In the genomic region with DNA sequence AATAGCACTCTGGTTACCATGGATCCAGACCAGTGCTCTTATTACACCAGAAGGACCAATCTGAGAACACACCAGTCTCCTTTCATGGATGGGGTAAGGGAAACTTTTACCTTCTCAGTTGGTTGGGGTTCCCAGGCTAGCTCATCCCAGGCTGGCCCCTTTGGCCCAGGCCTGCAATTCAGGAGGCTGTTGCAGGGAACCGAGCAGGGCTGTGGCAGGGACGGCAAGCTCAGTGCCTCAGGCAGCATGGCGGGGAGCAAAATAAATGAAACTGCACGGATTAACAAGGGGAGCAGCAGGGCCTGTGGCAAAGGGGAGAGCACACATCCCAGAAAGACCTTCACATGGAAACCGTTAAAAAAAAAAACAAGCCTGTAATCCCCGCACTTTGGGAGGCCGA, we compare ENCODE assay signal across 41 cellular contexts. TPM values are rescaled to one million over a fixed set of nuclear protein-coding genes. Genes with fewer than 3 reads are reported as not detected.
"Had no signal": no experiment of that assay in that cellular context is flagged by ENCODE, and none has a peak within 500 bp of the region (broad histone marks: within the 10 kb centered on the region; RNA-seq: fewer than 3 reads in every experiment).

No MANE protein-coding gene starts in this region.

- H3K36me3 Mint-ChIP-seq: activated CD8-positive, alpha-beta memory T cell treated with anti-CD3 and anti-CD28 coated beads, Interleukin-2, amount 10 ng/mL, durations not matched to agents 7 days and 5 days; activated naive CD4-positive, alpha-beta T cell treated with anti-CD3 and anti-CD28 coated beads, Interleukin-2, amount 50 U/mL, for 72 hours; IgD-negative memory B cell; T-cell had no signal

- H3K27me3 ChIP-seq: adrenal gland, body of pancreas, breast epithelium, MG63, Peyer's patch had no signal

- H3K9me3 ChIP-seq: adrenal gland, body of pancreas, breast epithelium, MG63, Peyer's patch had no signal

- ATAC-seq: activated CD8-positive, alpha-beta memory T cell treated with anti-CD3 and anti-CD28 coated beads, Interleukin-2, amount 10 ng/mL, durations not matched to agents 7 days and 5 days; activated naive CD4-positive, alpha-beta T cell treated with anti-CD3 and anti-CD28 coated beads, Interleukin-2, amount 50 U/mL, for 72 hours; body of pancreas; PC-3; SK-N-SH treated with all-trans-retinoic acid at 6 μM for 48 hours; T-cell; T-helper 17 cell had no signal

- FAIRE-seq: astrocyte had no signal

- H3K9me3 Mint-ChIP-seq: activated B cell treated with CpG ODN at 0.5 μM for 24 hours; activated CD4-positive, alpha-beta memory T cell treated with anti-CD3 and anti-CD28 coated beads, Interleukin-2, amount 10 ng/mL, durations not matched to agents 7 days and 5 days; activated naive CD4-positive, alpha-beta T cell treated with anti-CD3 and anti-CD28 coated beads, Interleukin-2, amount 50 U/mL, for 72 hours; T-cell had no signal

- H3K27me3 Mint-ChIP-seq: activated B cell treated with CpG ODN at 0.5 μM for 24 hours; activated CD4-positive, alpha-beta memory T cell treated with anti-CD3 and anti-CD28 coated beads, Interleukin-2, amount 10 ng/mL, durations not matched to agents 7 days and 5 days; activated CD8-positive, alpha-beta memory T cell treated with anti-CD3 and anti-CD28 coated beads, Interleukin-2, amount 10 ng/mL, durations not matched to agents 7 days and 5 days; IgD-negative memory B cell had no signal

- H3K4me3 ChIP-seq: adrenal gland, body of pancreas, breast epithelium, MG63, Peyer's patch had no signal

- H3K4me1 ChIP-seq: adrenal gland, breast epithelium, Peyer's patch had no signal

- H3K4me1 Mint-ChIP-seq: activated B cell treated with CpG ODN at 0.5 μM for 24 hours; activated CD4-positive, alpha-beta memory T cell treated with anti-CD3 and anti-CD28 coated beads, Interleukin-2, amount 10 ng/mL, durations not matched to agents 7 days and 5 days; activated CD8-positive, alpha-beta memory T cell treated with anti-CD3 and anti-CD28 coated beads, Interleukin-2, amount 10 ng/mL, durations not matched to agents 7 days and 5 days; IgD-negative memory B cell; T-cell; T-helper 17 cell had no signal

- H3K27ac ChIP-seq: adrenal gland, body of pancreas, breast epithelium, Peyer's patch, VCaP had no signal

- DNase-seq: activated B cell treated with CpG ODN at 0.5 μM for 24 hours; activated CD4-positive, alpha-beta memory T cell treated with anti-CD3 and anti-CD28 coated beads, Interleukin-2, amount 10 ng/mL, durations not matched to agents 7 days and 5 days; activated CD4-positive, alpha-beta T cell treated with anti-CD3 and anti-CD28 coated beads for 4 hours; activated CD4-positive, alpha-beta T cell treated with anti-CD3 and anti-CD28 coated beads, Interleukin-2, amount 50 U/mL, for 1 hour; activated CD4-positive, CD25-positive, alpha-beta regulatory T cell treated with anti-CD3 and anti-CD28 coated beads, Interleukin-2, amount 50 U/mL, for 72 hours; activated CD8-positive, alpha-beta memory T cell treated with anti-CD3 and anti-CD28 coated beads for 24 hours; activated CD8-positive, alpha-beta memory T cell treated with anti-CD3 and anti-CD28 coated beads, Interleukin-2, amount 10 ng/mL, durations not matched to agents 7 days and 5 days; activated CD8-positive, alpha-beta memory T cell treated with anti-CD3 and anti-CD28 coated beads, Interleukin-2, amount 50 U/mL, for 48 hours; activated effector memory CD4-positive, alpha-beta T cell treated with Interleukin-2 at 50 U/mL for 16 hours; activated naive CD4-positive, alpha-beta T cell treated with Interleukin-2 at 50 U/mL for 16 hours; activated T-cell treated with anti-CD3 and anti-CD28 coated beads, Interleukin-2, amount 50 U/mL, for 48 hours; adrenal gland; body of pancreas; Kasumi-1; KG1; MG63; NCI-H1048; NCI-H1105 treated with DMSO at 0.1 percent for 48 hours; NCI-H1436; NCI-H187; NCI-H2029 treated with DMSO at 0.1 percent for 48 hours; NCI-H2107; NCI-H226; NCI-H524 treated with DMSO at 0.1 percent for 48 hours; NCI-H748 treated with DMSO at 0.1 percent for 48 hours; NK-92 treated with Interleukin-12 subunit alpha and Interleukin-12 subunit beta, amount 100 ng/mL, for 24 hours; PC-3; Peyer's patch; RPMI8226; SIG-M5; T-cell; T-helper 17 cell had no signal

- H3K36me3 ChIP-seq: adrenal gland, breast epithelium, MG63, Peyer's patch had no signal

- H3K27ac Mint-ChIP-seq: activated B cell treated with CpG ODN at 0.5 μM for 24 hours; activated CD4-positive, alpha-beta memory T cell treated with anti-CD3 and anti-CD28 coated beads, Interleukin-2, amount 10 ng/mL, durations not matched to agents 7 days and 5 days; activated CD8-positive, alpha-beta memory T cell treated with anti-CD3 and anti-CD28 coated beads, Interleukin-2, amount 10 ng/mL, durations not matched to agents 7 days and 5 days; activated naive CD4-positive, alpha-beta T cell treated with anti-CD3 and anti-CD28 coated beads, Interleukin-2, amount 50 U/mL, for 72 hours; IgD-negative memory B cell; T-cell; T-helper 17 cell had no signal

- H3K4me3 Mint-ChIP-seq: activated B cell treated with CpG ODN at 0.5 μM for 24 hours; activated CD4-positive, alpha-beta memory T cell treated with anti-CD3 and anti-CD28 coated beads, Interleukin-2, amount 10 ng/mL, durations not matched to agents 7 days and 5 days; activated CD8-positive, alpha-beta memory T cell treated with anti-CD3 and anti-CD28 coated beads, Interleukin-2, amount 10 ng/mL, durations not matched to agents 7 days and 5 days; IgD-negative memory B cell; T-cell; T-helper 17 cell had no signal

RNA-seq across cellular contexts. Expression of gene DMRTB1, which starts 57.0 kb away (rescaled TPM):
- total RNA-seq: activated B cell treated with CpG ODN at 0.5 μM for 24 hours; activated CD4-positive, alpha-beta memory T cell treated with anti-CD3 and anti-CD28 coated beads, Interleukin-2, amount 10 ng/mL, durations not matched to agents 7 days and 5 days; activated CD8-positive, alpha-beta memory T cell treated with anti-CD3 and anti-CD28 coated beads, Interleukin-2, amount 10 ng/mL, durations not matched to agents 7 days and 5 days; activated naive CD4-positive, alpha-beta T cell treated with anti-CD3 and anti-CD28 coated beads, Interleukin-2, amount 50 U/mL, for 72 hours; adrenal gland; astrocyte; body of pancreas; breast epithelium; cardiac septum; NCI-H460; PC-3; Peyer's patch; SK-MEL-5; T-cell; T-helper 17 cell had no signal
- polyA plus RNA-seq: adrenal gland, IgD-negative memory B cell had no signal
